In genomic region chr16:87344165-87344930, GRCh38 we compare ENCODE assay signal across 1 cellular context.
TF ChIP-seq lines count a peak whose summit lies in the region.

No MANE protein-coding gene starts in this region.

TF ChIP-seq in H1, 55 proteins besides CTCF, POLR2A, EP300 and RAD21:
- TF ChIP-seq YY1 (IDR thresholded peaks at IDR 0.05; ENCODE audit: low read depth, low read length), result no peak
- no peak for TF ChIP-seq POLR2AphosphoS5 (IDR thresholded peaks at IDR 0.05; ENCODE audit: low read depth, low read length)
- no peak for TF ChIP-seq SRF (IDR thresholded peaks at IDR 0.05; ENCODE audit: low read depth, low read length)
- TF ChIP-seq TBP (IDR thresholded peaks at IDR 0.05; ENCODE audit: low read depth, low read length), result no peak
- TF ChIP-seq CBX8 (IDR thresholded peaks at IDR 0.05; ENCODE audit: borderline replicate concordance, low read depth, low read length), result no peak
- TF ChIP-seq EGR1 (IDR thresholded peaks at IDR 0.05; ENCODE audit: borderline replicate concordance, low read depth, low read length), result no peak
- TF ChIP-seq, protein P1, sequence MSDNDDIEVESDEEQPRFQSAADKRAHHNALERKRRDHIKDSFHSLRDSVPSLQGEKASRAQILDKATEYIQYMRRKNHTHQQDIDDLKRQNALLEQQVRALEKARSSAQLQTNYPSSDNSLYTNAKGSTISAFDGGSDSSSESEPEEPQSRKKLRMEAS (IDR thresholded peaks at IDR 0.05), result no peak
- TF ChIP-seq SIRT6 (IDR thresholded peaks at IDR 0.05; ENCODE audit: low read length), result no peak
- TF ChIP-seq ASH2L (IDR thresholded peaks at IDR 0.05; ENCODE audit: low read length), result no peak
- TF ChIP-seq CTBP2 (IDR thresholded peaks at IDR 0.05; ENCODE audit: borderline replicate concordance, insufficient read depth, insufficient read length, low read length), result no peak
- no peak for TF ChIP-seq CHD2 (IDR thresholded peaks at IDR 0.05; ENCODE audit: low read length)
- TF ChIP-seq, protein P2, sequence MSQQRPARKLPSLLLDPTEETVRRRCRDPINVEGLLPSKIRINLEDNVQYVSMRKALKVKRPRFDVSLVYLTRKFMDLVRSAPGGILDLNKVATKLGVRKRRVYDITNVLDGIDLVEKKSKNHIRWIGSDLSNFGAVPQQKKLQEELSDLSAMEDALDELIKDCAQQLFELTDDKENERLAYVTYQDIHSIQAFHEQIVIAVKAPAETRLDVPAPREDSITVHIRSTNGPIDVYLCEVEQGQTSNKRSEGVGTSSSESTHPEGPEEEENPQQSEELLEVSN (IDR thresholded peaks at IDR 0.05), result no peak
- no peak for TF ChIP-seq ZNF274 (IDR thresholded peaks at IDR 0.05; ENCODE audit: borderline replicate concordance, extremely low read depth, low read length)
- TF ChIP-seq KDM5A (IDR thresholded peaks at IDR 0.05; ENCODE audit: low read length), result no peak
- TF ChIP-seq SP2 (IDR thresholded peaks at IDR 0.05; ENCODE audit: low read length), result no peak
- TF ChIP-seq RXRA (IDR thresholded peaks at IDR 0.05; ENCODE audit: insufficient read depth, low read depth, low read length), result no peak
- TF ChIP-seq SIN3A (conservative IDR thresholded peaks at IDR 0.05 in 1 of 2, IDR thresholded peaks at IDR 0.05 in 1 of 2; ENCODE audit: low read depth in 1 of 2, low read length in 2 of 2), result no peak
- no peak for TF ChIP-seq TAF7 (optimal IDR thresholded peaks at IDR 0.05; ENCODE audit: borderline replicate concordance, low read depth, low read length)
TF ChIP-seq in H1: peak in this region for 0.
